14 cellular contexts compared by ENCODE assay signal in genomic region chr4:2941138-2942036, GRCh38. TPM values are rescaled to one million over a fixed set of nuclear protein-coding genes. Genes with fewer than 3 reads are reported as not detected.
DNase-seq lines count a peak whose midpoint lies in the region; ATAC-seq and TF ChIP-seq lines count a peak whose summit lies in the region.
"Had no signal": no experiment of that assay in that cellular context is flagged by ENCODE, and none has a peak within 500 bp of the region (broad histone marks: within the 10 kb centered on the region; RNA-seq: fewer than 3 reads in every experiment).

No MANE protein-coding gene starts in this region.

- no peaks in the 10 kb centered on the region for H3K9me3 Mint-ChIP-seq in activated naive CD4-positive, alpha-beta T cell treated with anti-CD3 and anti-CD28 coated beads, Interleukin-2, amount 50 U/mL, for 72 hours
- no peaks in the 10 kb centered on the region for H3K9me3 Mint-ChIP-seq in activated CD8-positive, alpha-beta T cell treated with anti-CD3 and anti-CD28 coated beads for 36 hours
- H3K9me3 Mint-ChIP-seq: CD8-positive, alpha-beta T cell had no signal

- POLR2A ChIA-PET in activated CD8-positive, alpha-beta T cell treated with anti-CD3 and anti-CD28 coated beads for 36 hours (lab: Charles Lee): interaction anchor here (7.6 kb wide), 1 partner anchor 9 kb away, joined by 121 read pairs; no protein-coding TSS in a partner anchor

- H3K4me1 ChIP-seq in hepatocyte (ENCODE audit: insufficient read depth) (peaks cover 7% of the 10 kb centered on the region), thyroid gland (peaks cover 17 to 22% of the 10 kb centered on the region in 2 donors)

- ATAC-seq in activated naive CD4-positive, alpha-beta T cell treated with anti-CD3 and anti-CD28 coated beads, Interleukin-2, amount 50 U/mL, for 72 hours: no peak
- no peak for ATAC-seq in activated CD8-positive, alpha-beta T cell treated with anti-CD3 and anti-CD28 coated beads for 36 hours
- no peak for ATAC-seq in GM19455 (IDR thresholded peaks at IDR 0.05; ENCODE audit: unreplicated experiment)
- ATAC-seq: body of pancreas had no signal

- intact Hi-C loops in activated CD8-positive, alpha-beta T cell treated with anti-CD3 and anti-CD28 coated beads for 36 hours (cut with micrococcal nuclease): no loop called here
- intact Hi-C loops in thyroid gland (cut with DNase I): no loop called here

- H3K27ac ChIP-seq in hepatocyte (no peak overlapping the region), thyroid gland (peak overlapping the region; percentile 41 to 56 (median 49))
- H3K27ac ChIP-seq: body of pancreas, KMS-11, suprapubic skin had no signal

- no peaks in the 10 kb centered on the region for H4K20me1 ChIP-seq in hepatocyte (ENCODE audit: insufficient read depth, poor library complexity, severe bottlenecking)

- CTCF ChIA-PET in activated CD8-positive, alpha-beta T cell treated with anti-CD3 and anti-CD28 coated beads for 36 hours (lab: Charles Lee): interaction anchor here (0.9 kb wide), 1 partner anchor 13 kb away, joined by 3 read pairs; no protein-coding TSS in a partner anchor

- H3K27me3 ChIP-seq in hepatocyte: no peaks in the 10 kb centered on the region
- no peaks in the 10 kb centered on the region for H3K27me3 ChIP-seq in thyroid gland
- H3K27me3 ChIP-seq: body of pancreas, suprapubic skin had no signal

- H3K36me3 ChIP-seq in hepatocyte (replicated peaks; ENCODE audit: insufficient read depth, low read depth) (no peaks in the 10 kb centered on the region), thyroid gland (peaks cover 66 to 67% of the 10 kb centered on the region in 2 donors)

- no peak overlapping the region for H3K4me2 ChIP-seq in hepatocyte
- H3K4me2 ChIP-seq: KMS-11 had no signal

- H2AFZ ChIP-seq in hepatocyte: no peak overlapping the region

- peaks cover 20 to 38% of the 10 kb centered on the region in 2 donors for H3K36me3 Mint-ChIP-seq in activated naive CD4-positive, alpha-beta T cell treated with anti-CD3 and anti-CD28 coated beads, Interleukin-2, amount 50 U/mL, for 72 hours
- H3K36me3 Mint-ChIP-seq in activated CD8-positive, alpha-beta T cell treated with anti-CD3 and anti-CD28 coated beads for 36 hours (ENCODE audit: low read depth): peaks cover 73% of the 10 kb centered on the region

- no peak for TF ChIP-seq CTCF in activated CD8-positive, alpha-beta T cell treated with anti-CD3 and anti-CD28 coated beads for 36 hours (IDR thresholded peaks at IDR 0.05)
- TF ChIP-seq CTCF in hepatocyte (IDR thresholded peaks at IDR 0.05; ENCODE audit: poor library complexity) (no peak), thyroid gland (IDR thresholded peaks at IDR 0.05) (no peak)

- H3K27me3 Mint-ChIP-seq in activated CD8-positive, alpha-beta T cell treated with anti-CD3 and anti-CD28 coated beads for 36 hours: no peaks in the 10 kb centered on the region

- H3K9me2 ChIP-seq in hepatocyte (replicated peaks; ENCODE audit: insufficient read depth): no peaks in the 10 kb centered on the region

- H3K79me2 ChIP-seq in hepatocyte: peaks cover 5% of the 10 kb centered on the region

- H3K4me3 ChIP-seq in hepatocyte (no peak overlapping the region), thyroid gland (replicated peaks in 1 of 3) (no peak overlapping the region)
- H3K4me3 ChIP-seq: body of pancreas, suprapubic skin had no signal

- 96% methylated on average over 24 of the region's 24 CpGs for WGBS in hepatocyte (ENCODE audit: low lambda C conversion rate, missing lambda C conversion rate)
- 90 to 94% methylated on average over 18 to 20 of the region's 24 CpGs for WGBS in thyroid gland, 2 donors

- no peak overlapping the region for H3K4me3 Mint-ChIP-seq in activated CD8-positive, alpha-beta T cell treated with anti-CD3 and anti-CD28 coated beads for 36 hours
- H3K4me3 Mint-ChIP-seq: CD8-positive, alpha-beta T cell had no signal

- H3K4me1 Mint-ChIP-seq in activated CD8-positive, alpha-beta T cell treated with anti-CD3 and anti-CD28 coated beads for 36 hours (ENCODE audit: low read depth): peaks cover 62% of the 10 kb centered on the region

- DNase-seq in activated naive CD4-positive, alpha-beta T cell treated with anti-CD3 and anti-CD28 coated beads, Interleukin-2, amount 50 U/mL, for 72 hours (ENCODE audit: low spot score in 2 of 2): peak in 1 of 2 donors; percentile 52
- no peak for DNase-seq in activated naive CD4-positive, alpha-beta T cell treated with anti-CD3 and anti-CD28 coated beads, Interleukin-2, amount 50 U/mL, for 16 hours
- DNase-seq in activated CD8-positive, alpha-beta T cell treated with anti-CD3 and anti-CD28 coated beads for 36 hours: no peak
- peak; percentile 5 for DNase-seq in hepatocyte (ENCODE audit: low spot score)
- no peak for DNase-seq in thyroid gland
- no peak for DNase-seq in SW 1271 (lab: John Stamatoyannopoulos, UW)
- DNase-seq in NCI-H1417 (lab: John Stamatoyannopoulos, UW): no peak
- DNase-seq: NCI-H1436 treated with DMSO at 0.1 percent for 48 hours, NCI-H510A had no signal

- peak overlapping the region; percentile 57 to 91 for H3K27ac Mint-ChIP-seq in activated naive CD4-positive, alpha-beta T cell treated with anti-CD3 and anti-CD28 coated beads, Interleukin-2, amount 50 U/mL, for 72 hours
- peak overlapping the region; percentile 64 for H3K27ac Mint-ChIP-seq in activated CD8-positive, alpha-beta T cell treated with anti-CD3 and anti-CD28 coated beads for 36 hours

- no peaks in the 10 kb centered on the region for H3K9me3 ChIP-seq in hepatocyte (ENCODE audit: low read depth)
- no peaks in the 10 kb centered on the region for H3K9me3 ChIP-seq in thyroid gland
- H3K9me3 ChIP-seq: body of pancreas, suprapubic skin had no signal

- no peak for TF ChIP-seq POLR2A in thyroid gland (IDR thresholded peaks at IDR 0.05)

RNA-seq across cellular contexts. Expression of gene NOP14, which starts 21.8 kb away (rescaled TPM):
- 10 to 100 TPM; 62.9 to 77.1 TPM for total RNA-seq in activated naive CD4-positive, alpha-beta T cell treated with anti-CD3 and anti-CD28 coated beads, Interleukin-2, amount 50 U/mL, for 72 hours
- total RNA-seq in activated CD8-positive, alpha-beta T cell treated with anti-CD3 and anti-CD28 coated beads for 36 hours: 10 to 100 TPM; 76.8 to 77.3 TPM
- 18.2 and 22.7 TPM in 2 replicates for total RNA-seq in hepatocyte
- 18.8 and 21.7 TPM in 2 replicates for polyA plus RNA-seq in hepatocyte
- 10 to 100 TPM; 18.4 to 24.8 (median 19.3) TPM for total RNA-seq in thyroid gland

RNA-seq across cellular contexts. Expression of gene GRK4, which starts 22.0 kb away (rescaled TPM):
- total RNA-seq in activated naive CD4-positive, alpha-beta T cell treated with anti-CD3 and anti-CD28 coated beads, Interleukin-2, amount 50 U/mL, for 72 hours: 1 to 10 TPM; 2.9 to 7.2 TPM
- 1 to 10 TPM; 2.8 to 3.0 TPM for total RNA-seq in activated CD8-positive, alpha-beta T cell treated with anti-CD3 and anti-CD28 coated beads for 36 hours
- total RNA-seq in hepatocyte (4.9 and 5.4 TPM in 2 replicates), thyroid gland (10 to 100 TPM in 1 of 4 donors, 1 to 10 TPM in 3; 7.6 to 10.8 (median 9.1) TPM)
- 5.5 and 6.1 TPM in 2 replicates for polyA plus RNA-seq in hepatocyte
